In the genomic region with DNA sequence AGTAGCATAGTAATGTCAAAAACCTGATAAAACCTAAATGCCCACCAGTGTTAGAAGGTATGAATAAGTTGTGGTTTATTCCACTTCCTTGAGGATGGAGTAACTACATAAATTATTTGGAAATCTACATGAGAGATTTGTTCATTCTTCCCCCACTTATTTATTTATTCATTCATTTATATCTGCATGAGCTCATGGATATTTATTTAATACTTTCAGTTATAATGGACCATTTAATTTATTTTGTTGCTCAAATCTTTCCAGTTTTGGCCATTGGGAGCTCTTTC, we compare ENCODE assay signal across 13 cellular contexts.
"Had no signal": no experiment of that assay in that cellular context is flagged by ENCODE, and none has a peak within 500 bp of the region (broad histone marks: within the 10 kb centered on the region; RNA-seq: fewer than 3 reads in every experiment).

No MANE protein-coding gene starts in this region.

- H3K27ac ChIP-seq: adrenal gland, body of pancreas, esophagus muscularis mucosa, gastrocnemius medialis, ovary, skin epidermis, stomach, thoracic aorta had no signal

- H3K9me3 ChIP-seq: body of pancreas, esophagus muscularis mucosa, gastrocnemius medialis, ovary, stomach, thoracic aorta had no signal

- H3K4me3 Mint-ChIP-seq: endodermal cell, neural crest cell had no signal

- H3K4me1 ChIP-seq: adrenal gland, body of pancreas, gastrocnemius medialis, stomach had no signal

- H3K9me3 Mint-ChIP-seq: endodermal cell had no signal

- H3K36me3 ChIP-seq: adrenal gland, esophagus muscularis mucosa, gastrocnemius medialis, ovary, stomach, thoracic aorta had no signal

- DNase-seq: activated CD4-positive, alpha-beta T cell treated with anti-CD3 and anti-CD28 coated beads, Interleukin-2, amount 50 U/mL, for 1 hour; activated naive CD4-positive, alpha-beta T cell treated with anti-CD3 and anti-CD28 coated beads, Interleukin-2, amount 50 U/mL, for 16 hours; adrenal gland; body of pancreas; endodermal cell; gastrocnemius medialis; ovary; retina; stomach had no signal

- ATAC-seq: body of pancreas, gastrocnemius medialis had no signal

- H3K4me3 ChIP-seq: adrenal gland, body of pancreas, esophagus muscularis mucosa, gastrocnemius medialis, ovary, skin epidermis, stomach, thoracic aorta had no signal

- H3K27ac Mint-ChIP-seq: endodermal cell had no signal

- H3K27me3 ChIP-seq: adrenal gland, body of pancreas, esophagus muscularis mucosa, gastrocnemius medialis, ovary, stomach had no signal
